ENCODE assay signal across 1 cellular context in genomic region chr4:79772510-79772909, GRCh38.
TF ChIP-seq lines count a peak whose summit lies in the region.

No MANE protein-coding gene starts in this region.

TF ChIP-seq in K562, 482 proteins besides CTCF, POLR2A, EP300 and RAD21:
- TF ChIP-seq ZNF280B (CRISPR knock-in tag; IDR thresholded peaks at IDR 0.05), result peak; percentile 78; the same call in 1 of the 2 replicates
- peak; percentile 66; the same call in 1 of the 2 replicates for TF ChIP-seq TRIM28 (IDR thresholded peaks at IDR 0.05)
- TF ChIP-seq FUS (optimal IDR thresholded peaks at IDR 0.05; ENCODE audit: low read depth, low read length), result no peak
